19 cellular contexts compared by ENCODE assay signal in genomic region chr12:5715076-5715475, GRCh38.
"Had no signal": no experiment of that assay in that cellular context is flagged by ENCODE, and none has a peak within 500 bp of the region (broad histone marks: within the 10 kb centered on the region; RNA-seq: fewer than 3 reads in every experiment).

No MANE protein-coding gene starts in this region.

- H3K27me3 ChIP-seq: right atrium auricular region, upper lobe of left lung had no signal

- H3K4me3 Mint-ChIP-seq: activated T-helper 1 cell treated with anti-CD3 and anti-CD28 coated beads, Interleukin-12 subunit alpha, Interleukin-12 subunit beta, Interleukin-2, Interleukin-4 antibody, amounts not matched to agents 30 ng/mL and 10 ng/mL and 1 ng/mL, durations not matched to agents 14 hours and 24 hours and 36 hours; natural killer cell treated with Interleukin-12 subunit alpha and Interleukin-12 subunit beta and Interleukin-15 and Interleukin-18, amount 100 ng/mL, for 72 hours; stimulated activated naive CD8-positive, alpha-beta T cell treated with anti-CD3 and anti-CD28 coated beads, Interleukin-15, amount 100 ng/mL, for 72 hours had no signal

- H3K4me1 ChIP-seq: adrenal gland, right atrium auricular region had no signal

- H3K9me3 ChIP-seq: adrenal gland, neutrophil, right atrium auricular region, upper lobe of left lung had no signal

- H3K4me3 ChIP-seq: adrenal gland, dorsolateral prefrontal cortex, right atrium auricular region, smooth muscle cell, upper lobe of left lung had no signal

- H3K9me3 Mint-ChIP-seq: activated T-helper 1 cell treated with anti-CD3 and anti-CD28 coated beads, Interleukin-12 subunit alpha, Interleukin-12 subunit beta, Interleukin-2, Interleukin-4 antibody, amounts not matched to agents 30 ng/mL and 10 ng/mL and 1 ng/mL, durations not matched to agents 14 hours and 24 hours and 36 hours; natural killer cell treated with Interleukin-12 subunit alpha and Interleukin-12 subunit beta and Interleukin-15 and Interleukin-18, amount 100 ng/mL, for 72 hours; stimulated activated naive CD8-positive, alpha-beta T cell treated with anti-CD3 and anti-CD28 coated beads, Interleukin-15, amount 100 ng/mL, for 72 hours had no signal

- H3K27ac Mint-ChIP-seq: activated naive CD4-positive, alpha-beta T cell treated with anti-CD3 and anti-CD28 coated beads, Interleukin-2, amount 50 U/mL, for 72 hours; activated T-helper 1 cell treated with anti-CD3 and anti-CD28 coated beads, Interleukin-12 subunit alpha, Interleukin-12 subunit beta, Interleukin-2, Interleukin-4 antibody, amounts not matched to agents 30 ng/mL and 10 ng/mL and 1 ng/mL, durations not matched to agents 14 hours and 24 hours and 36 hours; natural killer cell treated with Interleukin-12 subunit alpha and Interleukin-12 subunit beta and Interleukin-15 and Interleukin-18, amount 100 ng/mL, for 72 hours; stimulated activated naive CD8-positive, alpha-beta T cell treated with anti-CD3 and anti-CD28 coated beads, Interleukin-15, amount 100 ng/mL, for 72 hours had no signal

- DNase-seq: activated CD4-positive, alpha-beta T cell treated with anti-CD3 and anti-CD28 coated beads for 1 hour; activated CD4-positive, alpha-beta T cell treated with anti-CD3 and anti-CD28 coated beads, Interleukin-2, amount 50 U/mL, for 4 hours; activated gamma-delta T cell treated with Interleukin-2 at 50 U/mL for 16 hours; activated T-cell treated with anti-CD3 and anti-CD28 coated beads for 4 hours; adrenal gland; dorsolateral prefrontal cortex; hippocampal formation; mesenchymal stem cell; stimulated activated CD4-positive, alpha-beta T cell treated with anti-CD3 and anti-CD28 coated beads, Interleukin-4, amount 100 ng/mL, for 1 hour; stimulated activated naive CD8-positive, alpha-beta T cell treated with anti-CD3 and anti-CD28 coated beads, Interleukin-15, amount 100 ng/mL, for 72 hours; SW 1271; upper lobe of left lung had no signal

- H3K36me3 ChIP-seq: adrenal gland, neutrophil, right atrium auricular region, upper lobe of left lung, WERI-Rb-1 had no signal

- H3K27ac ChIP-seq: adrenal gland, dorsolateral prefrontal cortex, neutrophil, upper lobe of left lung, WERI-Rb-1 had no signal

- ATAC-seq: activated naive CD4-positive, alpha-beta T cell treated with anti-CD3 and anti-CD28 coated beads, Interleukin-2, amount 50 U/mL, for 72 hours; natural killer cell treated with Interleukin-12 subunit alpha and Interleukin-12 subunit beta and Interleukin-15 and Interleukin-18, amount 100 ng/mL, for 72 hours; stimulated activated naive CD8-positive, alpha-beta T cell treated with anti-CD3 and anti-CD28 coated beads, Interleukin-15, amount 100 ng/mL, for 72 hours had no signal

- H3K36me3 Mint-ChIP-seq: activated naive CD4-positive, alpha-beta T cell treated with anti-CD3 and anti-CD28 coated beads, Interleukin-2, amount 50 U/mL, for 72 hours; natural killer cell treated with Interleukin-12 subunit alpha and Interleukin-12 subunit beta and Interleukin-15 and Interleukin-18, amount 100 ng/mL, for 72 hours had no signal
